ENCODE assay signal across 12 cellular contexts in genomic region chr14:103372017-103372416, GRCh38.
"Had no signal": no experiment of that assay in that cellular context is flagged by ENCODE, and none has a peak within 500 bp of the region (broad histone marks: within the 10 kb centered on the region; RNA-seq: fewer than 3 reads in every experiment).

No MANE protein-coding gene starts in this region.

- H3K27me3 Mint-ChIP-seq: activated CD8-positive, alpha-beta T cell treated with anti-CD3 and anti-CD28 coated beads for 36 hours had no signal

- H3K9me3 ChIP-seq: ascending aorta, gastrocnemius medialis, left ventricle myocardium inferior, stomach, thoracic aorta had no signal

- H3K27ac Mint-ChIP-seq: activated CD8-positive, alpha-beta T cell treated with anti-CD3 and anti-CD28 coated beads for 36 hours had no signal

- H3K36me3 ChIP-seq: ascending aorta, gastrocnemius medialis, left ventricle myocardium inferior, stomach, thoracic aorta had no signal

- ATAC-seq: gastrocnemius medialis had no signal

- FAIRE-seq: colon, kidney had no signal

- H3K4me1 ChIP-seq: ascending aorta, gastrocnemius medialis, left ventricle myocardium inferior, stomach had no signal

- H3K4me3 Mint-ChIP-seq: activated CD8-positive, alpha-beta T cell treated with anti-CD3 and anti-CD28 coated beads for 36 hours had no signal

- H3K27me3 ChIP-seq: ascending aorta, gastrocnemius medialis had no signal

- H3K9ac ChIP-seq: parathyroid adenoma had no signal

- H3K9me3 Mint-ChIP-seq: activated CD8-positive, alpha-beta T cell treated with anti-CD3 and anti-CD28 coated beads for 36 hours had no signal

- DNase-seq: activated CD4-positive, alpha-beta T cell treated with anti-CD3 and anti-CD28 coated beads for 1 hour; activated CD8-positive, alpha-beta memory T cell treated with anti-CD3 and anti-CD28 coated beads, Interleukin-2, amount 50 U/mL, for 4 hours; gastrocnemius medialis; kidney; left ventricle myocardium inferior had no signal

- H3K79me2 ChIP-seq: parathyroid adenoma had no signal

- H3K4me3 ChIP-seq: ascending aorta, gastrocnemius medialis, left ventricle myocardium inferior, skin epidermis, stomach, thoracic aorta had no signal

- H3K27ac ChIP-seq: ascending aorta, gastrocnemius medialis, left ventricle myocardium inferior, parathyroid adenoma, stomach, thoracic aorta had no signal
